19 cellular contexts compared by ENCODE assay signal in the genomic region with DNA sequence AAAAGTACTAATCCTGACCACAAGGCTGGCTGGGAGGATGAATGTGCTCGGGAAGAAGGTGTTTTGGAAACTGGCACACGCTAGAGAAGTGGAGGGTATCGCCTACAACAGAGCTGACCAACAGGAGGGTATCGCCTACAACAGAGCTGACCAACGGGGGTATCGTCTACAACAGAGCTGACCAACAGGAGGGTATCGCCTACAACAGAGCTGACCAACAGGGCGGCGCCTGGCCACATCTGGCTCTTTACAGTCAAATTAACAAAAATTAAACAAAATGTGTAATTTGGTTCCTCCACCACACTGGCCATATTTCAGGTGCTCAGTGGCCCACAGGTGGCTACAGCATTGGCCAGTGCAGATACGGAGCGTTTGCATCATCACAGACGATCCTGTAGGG.
DNase-seq lines count a peak whose midpoint lies in the region; ATAC-seq and TF ChIP-seq lines count a peak whose summit lies in the region.
"Had no signal": no experiment of that assay in that cellular context is flagged by ENCODE, and none has a peak within 500 bp of the region (broad histone marks: within the 10 kb centered on the region; RNA-seq: fewer than 3 reads in every experiment).

No MANE protein-coding gene starts in this region.

- DNase-seq in SK-N-SH, result no peak
- no peak for DNase-seq in NB4 (ENCODE audit: low read depth)
- no peak for DNase-seq in choroid plexus epithelial cell (ENCODE audit: low read depth)
- no peak for DNase-seq in trophoblast cell
- DNase-seq in NCI-H82 (lab: John Stamatoyannopoulos, UW), result no peak
- DNase-seq in NCI-H2227 (lab: John Stamatoyannopoulos, UW; ENCODE audit: unreplicated experiment), result no peak
- DNase-seq: activated CD4-positive, alpha-beta T cell treated with anti-CD3 and anti-CD28 coated beads for 4 hours; activated CD8-positive, alpha-beta memory T cell treated with anti-CD3 and anti-CD28 coated beads, Interleukin-2, amount 50 U/mL, for 4 hours; CD4-positive, CD25-positive, alpha-beta regulatory T cell; cortex of kidney; DND-41; KBM-7; NCI-H1105 treated with DMSO at 0.1 percent for 48 hours; stimulated activated naive CD4-positive, alpha-beta T cell treated with Interleukin-2 at 50 U/mL for 16 hours; upper lobe of right lung had no signal

- POLR2A ChIA-PET in SK-N-SH (lab: Yijun Ruan, JAX), result no interaction called here

- no peak for TF ChIP-seq EP300 in SK-N-SH (IDR thresholded peaks at IDR 0.05; ENCODE audit: borderline replicate concordance in 1 of 2, low read depth in 1 of 2, low read length in 1 of 2)

- peak overlapping the region; percentile 50 for H2BK120ac ChIP-seq in trophoblast cell (ENCODE audit: insufficient read depth, low read length, poor library complexity)

- H2BK12ac ChIP-seq in trophoblast cell (ENCODE audit: low read length), result peak overlapping the region; percentile 37

- no peak overlapping the region for H4K12ac ChIP-seq in trophoblast cell (ENCODE audit: low read depth, low read length)

- no peak for ATAC-seq in SK-N-SH treated with all-trans-retinoic acid at 6 μM for 48 hours
- ATAC-seq in HG03521 (IDR thresholded peaks at IDR 0.05; ENCODE audit: unreplicated experiment), result no peak
- ATAC-seq: naive thymus-derived CD8-positive, alpha-beta T cell; upper lobe of right lung had no signal

- no peaks in the 10 kb centered on the region for H3K36me3 ChIP-seq in SK-N-SH (replicated peaks in 1 of 2; ENCODE audit: control insufficient read depth in 1 of 2, insufficient read depth in 2 of 2, low read length in 1 of 2)
- H3K36me3 ChIP-seq in trophoblast cell (ENCODE audit: control insufficient read depth in 1 of 2, insufficient read depth in 2 of 2, low read length in 2 of 2), result no peaks in the 10 kb centered on the region
- H3K36me3 ChIP-seq: esophagus muscularis mucosa, upper lobe of right lung had no signal

- no peak overlapping the region for H3K27ac ChIP-seq in SK-N-SH (ENCODE audit: low read depth in 2 of 2, low read length in 1 of 2)
- no peak overlapping the region for H3K27ac ChIP-seq in trophoblast cell (ENCODE audit: low read depth, low read length)
- H3K27ac ChIP-seq: esophagus muscularis mucosa, upper lobe of right lung had no signal

- H3F3A ChIP-seq in SK-N-SH (replicated peaks; ENCODE audit: insufficient read depth), result peaks cover 7% of the 10 kb centered on the region

- peak; percentile 21 for TF ChIP-seq CTCF in SK-N-SH (IDR thresholded peaks at IDR 0.05)
- peak; percentile 37 for TF ChIP-seq CTCF in NB4 (IDR thresholded peaks at IDR 0.05; ENCODE audit: low read depth, low read length)
- peak; percentile 23 for TF ChIP-seq CTCF in choroid plexus epithelial cell (conservative IDR thresholded peaks at IDR 0.05; ENCODE audit: low read depth, low read length)

- 0 out of 2 replicates have a peak, but pooled peaks cover 12% of the 10 kb centered on the region for H4K20me1 ChIP-seq in SK-N-SH (ENCODE audit: insufficient read depth)

- H3K18ac ChIP-seq in trophoblast cell (ENCODE audit: low read length), result peak overlapping the region; percentile 62

- H4K8ac ChIP-seq in trophoblast cell (ENCODE audit: low read depth, low read length), result no peak overlapping the region

- CTCF ChIA-PET in SK-N-SH (lab: Yijun Ruan, JAX), result interaction anchor here (1.2 to 1.7 kb wide), 3 partner anchors 12 to 26 kb away, joined by 3 to 6 read pairs (median 3); no protein-coding TSS in a partner anchor

- H3K79me2 ChIP-seq in SK-N-SH (ENCODE audit: insufficient read depth) (no peaks in the 10 kb centered on the region), trophoblast cell (ENCODE audit: control insufficient read depth, insufficient read depth, low read length, poor library complexity) (peaks cover 21% of the 10 kb centered on the region)

- peaks cover 24% of the 10 kb centered on the region for H3K79me1 ChIP-seq in trophoblast cell (ENCODE audit: low read length)

- H3K4me3 ChIP-seq in SK-N-SH (ENCODE audit: low read depth in 2 of 2, low read length in 1 of 2) (no peak overlapping the region), NB4 (ENCODE audit: low read depth, low read length) (no peak overlapping the region), choroid plexus epithelial cell (ENCODE audit: low read depth, low read length) (no peak overlapping the region), trophoblast cell (ENCODE audit: low read depth, low read length) (no peak overlapping the region)
- H3K4me3 ChIP-seq: esophagus muscularis mucosa, upper lobe of right lung had no signal

- H3K27me3 ChIP-seq in SK-N-SH (ENCODE audit: insufficient read depth), result no peaks in the 10 kb centered on the region
- H3K27me3 ChIP-seq in trophoblast cell (ENCODE audit: insufficient read depth, low read length), result no peaks in the 10 kb centered on the region
- H3K27me3 ChIP-seq: esophagus muscularis mucosa, upper lobe of right lung had no signal

- H3K9ac ChIP-seq in SK-N-SH (no peak overlapping the region), trophoblast cell (ENCODE audit: low read length) (no peak overlapping the region)

- no peak for TF ChIP-seq POLR2A in NB4 (IDR thresholded peaks at IDR 0.05; ENCODE audit: extremely low read depth, insufficient read length)

- H3K9me2 ChIP-seq in SK-N-SH, result no peaks in the 10 kb centered on the region

- peaks cover 14 to 19% of the 10 kb centered on the region in 2 experiments; a peak in 3 of 4 replicates for H3K4me1 ChIP-seq in SK-N-SH (ENCODE audit: control insufficient read depth in 1 of 2, insufficient read depth in 2 of 2, low read depth in 1 of 2, low read length in 1 of 2)
- H3K4me1 ChIP-seq in trophoblast cell (ENCODE audit: control insufficient read depth in 1 of 2, insufficient read depth in 2 of 2, low read length in 2 of 2), result peaks cover 42 to 57% of the 10 kb centered on the region in 2 experiments

- no peak for TF ChIP-seq RAD21 in SK-N-SH (IDR thresholded peaks at IDR 0.05; ENCODE audit: low read length)

- H3K4ac ChIP-seq in trophoblast cell (ENCODE audit: low read depth, low read length), result peak overlapping the region; percentile 22

- H2AK5ac ChIP-seq in trophoblast cell (ENCODE audit: low read length), result peak overlapping the region; percentile 26

- H3K9me3 ChIP-seq in SK-N-SH (no peaks in the 10 kb centered on the region), trophoblast cell (ENCODE audit: insufficient read depth, low read depth, low read length) (no peaks in the 10 kb centered on the region)
- H3K9me3 ChIP-seq: esophagus muscularis mucosa, upper lobe of right lung had no signal

- no peak overlapping the region for H2BK5ac ChIP-seq in trophoblast cell (ENCODE audit: low read depth, low read length, poor library complexity)

- H3K23ac ChIP-seq in trophoblast cell (ENCODE audit: low read length), result no peak overlapping the region

- H2AFZ ChIP-seq in SK-N-SH (ENCODE audit: low read depth) (no peak overlapping the region), trophoblast cell (ENCODE audit: insufficient read depth, low read length, poor library complexity) (no peak overlapping the region)

- peak overlapping the region; percentile 40 for H4K91ac ChIP-seq in trophoblast cell (ENCODE audit: low read depth, low read length)

- H3K4me2 ChIP-seq in SK-N-SH (no peak overlapping the region), trophoblast cell (ENCODE audit: low read length) (no peak overlapping the region)

- no peak overlapping the region for H3K14ac ChIP-seq in trophoblast cell (ENCODE audit: low read length)

- WGBS in SK-N-SH (ENCODE audit: low lambda C conversion rate), result 96% methylated on average over 12 of the region's 12 CpGs
- WGBS in trophoblast cell (ENCODE audit: extremely low coverage, insufficient coverage, insufficient read length), result no CpG with 5 or more reads among the region's 12 CpGs

TF ChIP-seq in SK-N-SH, 30 proteins besides CTCF, POLR2A, EP300 and RAD21 (continues in another document):
- TF ChIP-seq POLR2AphosphoS5 (IDR thresholded peaks at IDR 0.05; ENCODE audit: low read depth, low read length), result no peak
- TF ChIP-seq TEAD4 (IDR thresholded peaks at IDR 0.05; ENCODE audit: borderline replicate concordance, insufficient read depth), result no peak
- TF ChIP-seq SMC3 (IDR thresholded peaks at IDR 0.05; ENCODE audit: low read depth, low read length), result no peak
- no peak for TF ChIP-seq SIN3A (IDR thresholded peaks at IDR 0.05; ENCODE audit: borderline replicate concordance, low read depth, low read length)
- no peak for TF ChIP-seq FOSL2 (IDR thresholded peaks at IDR 0.05; ENCODE audit: borderline replicate concordance, low read depth)
- TF ChIP-seq NFIC (IDR thresholded peaks at IDR 0.05; ENCODE audit: borderline replicate concordance), result no peak
- TF ChIP-seq FOXM1 (IDR thresholded peaks at IDR 0.05; ENCODE audit: low read depth), result no peak
- TF ChIP-seq TAF1 (IDR thresholded peaks at IDR 0.05; ENCODE audit: borderline replicate concordance, low read depth, low read length), result no peak
- TF ChIP-seq RFX5 (IDR thresholded peaks at IDR 0.05; ENCODE audit: low read length), result no peak
- TF ChIP-seq MAX (IDR thresholded peaks at IDR 0.05; ENCODE audit: low read depth), result no peak
- TF ChIP-seq ELF1 (IDR thresholded peaks at IDR 0.05), result no peak

TF ChIP-seq in SK-N-SH treated with all-trans-retinoic acid at 6 μM for 48 hours, 23 proteins besides CTCF, POLR2A, EP300 and RAD21 (continues in another document):
- no peak for TF ChIP-seq ZNF70 (CRISPR knock-in tag; IDR thresholded peaks at IDR 0.05)
- no peak for TF ChIP-seq CREB5 (CRISPR knock-in tag; IDR thresholded peaks at IDR 0.05; ENCODE audit: low read depth)
- no peak for TF ChIP-seq ESRRG (CRISPR knock-in tag; IDR thresholded peaks at IDR 0.05)
- no peak for TF ChIP-seq PPARA (CRISPR knock-in tag; IDR thresholded peaks at IDR 0.05; ENCODE audit: borderline replicate concordance)
- no peak for TF ChIP-seq BACH2 (CRISPR knock-in tag; IDR thresholded peaks at IDR 0.05; ENCODE audit: borderline replicate concordance)
- no peak for TF ChIP-seq ZNF565 (CRISPR knock-in tag; conservative IDR thresholded peaks at IDR 0.05; ENCODE audit: low read depth)
- no peak for TF ChIP-seq ZNF8 (CRISPR knock-in tag; IDR thresholded peaks at IDR 0.05)
